Comparison of ENCODE assay signal across 18 cellular contexts in the genomic region with DNA sequence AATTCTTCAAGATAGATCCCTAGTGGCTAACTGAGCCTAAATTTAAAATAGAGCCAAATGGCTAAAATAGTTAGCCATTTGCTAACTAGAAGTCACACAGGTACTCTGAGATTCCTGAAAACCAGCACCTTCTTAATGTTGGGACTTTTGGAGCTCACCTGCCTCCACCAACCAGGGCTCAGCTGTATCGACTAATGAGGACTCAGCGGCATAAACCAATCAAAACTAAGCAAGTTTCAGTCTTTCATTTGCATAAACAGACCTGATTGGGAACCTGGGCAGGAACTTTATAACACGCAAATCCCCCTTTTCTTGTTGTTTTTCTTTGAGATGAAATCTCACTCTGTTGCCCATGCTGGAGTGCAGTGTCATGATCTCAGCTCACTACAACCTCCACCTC. TPM values are rescaled to one million over a fixed set of nuclear protein-coding genes. Genes with fewer than 3 reads are reported as not detected.
DNase-seq lines count a peak whose midpoint lies in the region; ATAC-seq lines count a peak whose summit lies in the region.
"Had no signal": no experiment of that assay in that cellular context is flagged by ENCODE, and none has a peak within 500 bp of the region (broad histone marks: within the 10 kb centered on the region; RNA-seq: fewer than 3 reads in every experiment).

No MANE protein-coding gene starts in this region.

- H3K4me3 Mint-ChIP-seq in activated T-helper 17 cell treated with anti-CD3 and anti-CD28 coated beads, Interleukin-2, amount 50 U/mL, for 72 hours: peak overlapping the region; percentile 42

- no peaks in the 10 kb centered on the region for H3K79me1 ChIP-seq in mesendoderm (ENCODE audit: low read length)

- H3K27ac Mint-ChIP-seq in activated T-helper 17 cell treated with anti-CD3 and anti-CD28 coated beads, Interleukin-2, amount 50 U/mL, for 72 hours: peak overlapping the region; percentile 69

- in situ Hi-C loops in Caki2 (cut with HindIII; ENCODE audit: low pct_unique_long_range_greater_than_20kb, low sequenced_read_pairs): no loop called here

- H3K4me2 ChIP-seq in mesendoderm (ENCODE audit: low read length): no peak overlapping the region

- H3K27me3 Mint-ChIP-seq in activated T-helper 17 cell treated with anti-CD3 and anti-CD28 coated beads, Interleukin-2, amount 50 U/mL, for 72 hours: no peaks in the 10 kb centered on the region

- no peak overlapping the region for H2BK5ac ChIP-seq in mesendoderm (ENCODE audit: low read length)

- peaks cover 2% of the 10 kb centered on the region for H3K4me1 ChIP-seq in mesendoderm (ENCODE audit: control insufficient read depth, low read depth, low read length)
- H3K4me1 ChIP-seq: HAP-1 had no signal

- H3K9ac ChIP-seq in mesendoderm (ENCODE audit: low read length): no peak overlapping the region

- H3K4me3 ChIP-seq in mesendoderm (ENCODE audit: low read length): no peak overlapping the region
- H3K4me3 ChIP-seq: GM12878, HAP-1 had no signal

- peaks cover 8% of the 10 kb centered on the region for H3K4me1 Mint-ChIP-seq in activated T-helper 17 cell treated with anti-CD3 and anti-CD28 coated beads, Interleukin-2, amount 50 U/mL, for 72 hours

- no peak overlapping the region for H3K23ac ChIP-seq in mesendoderm (ENCODE audit: low read length)

- WGBS in mesendoderm (ENCODE audit: extremely low coverage, insufficient coverage, low lambda C conversion rate): no CpG with 5 or more reads among the region's 3 CpGs

- H2BK15ac ChIP-seq in mesendoderm (replicated peaks; ENCODE audit: low read depth): no peak overlapping the region

- H3K79me2 ChIP-seq in mesendoderm (ENCODE audit: control insufficient read depth, insufficient read depth, low read length): no peaks in the 10 kb centered on the region

- no peak overlapping the region for H3K18ac ChIP-seq in mesendoderm (ENCODE audit: low read length)

- H3K36me3 Mint-ChIP-seq in activated T-helper 17 cell treated with anti-CD3 and anti-CD28 coated beads, Interleukin-2, amount 50 U/mL, for 72 hours (ENCODE audit: low read depth): peaks cover under 1% of the 10 kb centered on the region
- H3K36me3 Mint-ChIP-seq: CD14-positive monocyte had no signal

- no peak for ATAC-seq in activated T-helper 17 cell treated with anti-CD3 and anti-CD28 coated beads, Interleukin-2, amount 50 U/mL, for 72 hours (replicated peaks)
- no peak for ATAC-seq in HG03159 (IDR thresholded peaks at IDR 0.05; ENCODE audit: unreplicated experiment)
- ATAC-seq in HG02610 (IDR thresholded peaks at IDR 0.05; ENCODE audit: unreplicated experiment): no peak
- ATAC-seq: GM12878 had no signal

- no peak overlapping the region for H2BK120ac ChIP-seq in mesendoderm (ENCODE audit: low read depth, low read length)

- H3K56ac ChIP-seq in mesendoderm (ENCODE audit: low read length): peak overlapping the region; percentile 8

- H3K27me3 ChIP-seq in mesendoderm (ENCODE audit: insufficient read depth, low read length, poor library complexity): no peaks in the 10 kb centered on the region

- no peak overlapping the region for H4K5ac ChIP-seq in mesendoderm (ENCODE audit: low read length)

- H3K4ac ChIP-seq in mesendoderm (ENCODE audit: low read depth, low read length): peak overlapping the region; percentile 46

- DNase-seq in activated effector memory CD4-positive, alpha-beta T cell treated with anti-CD3 and anti-CD28 coated beads, Interleukin-2, amount 50 U/mL, for 16 hours: peak; percentile 53
- DNase-seq in activated effector memory CD4-positive, alpha-beta T cell treated with Interleukin-2 at 50 U/mL for 16 hours: no peak
- DNase-seq in Caki2 (ENCODE audit: low read depth) (peak; percentile 17), mesendoderm (no peak), GF-D8 (lab: John Stamatoyannopoulos, UW) (no peak)
- DNase-seq: DMS79 treated with DMSO at 0.1 percent for 48 hours, NCI-H187 treated with DMSO at 0.1 percent for 48 hours, NCI-H446, NCI-H69, RPMI8226 had no signal

- no peak overlapping the region for H2AK5ac ChIP-seq in mesendoderm (ENCODE audit: low read length)

- H3K9me3 Mint-ChIP-seq in activated T-helper 17 cell treated with anti-CD3 and anti-CD28 coated beads, Interleukin-2, amount 50 U/mL, for 72 hours: no peaks in the 10 kb centered on the region

- H4K8ac ChIP-seq in mesendoderm (ENCODE audit: low read depth, low read length): no peak overlapping the region

- no peak overlapping the region for H3K27ac ChIP-seq in mesendoderm (ENCODE audit: low read depth, low read length)

- H3K36me3 ChIP-seq in mesendoderm (ENCODE audit: control insufficient read depth, insufficient read depth, low read length): no peaks in the 10 kb centered on the region
- H3K36me3 ChIP-seq: HAP-1 had no signal

RNA-seq across cellular contexts. Expression of gene TNFRSF9, which starts 28.5 kb away (rescaled TPM):
- total RNA-seq in Caki2 (2014; rRNA removed; shearing (Covaris generic); ENCODE audit: low replicate concordance): 0.35 and 0.41 TPM in 2 replicates
- total RNA-seq in activated T-helper 17 cell treated with anti-CD3 and anti-CD28 coated beads, Interleukin-2, amount 50 U/mL, for 72 hours: 10 to 100 TPM; 22.2 to 40.8 TPM
- 0.07 TPM for polyA plus RNA-seq in mesendoderm (2013, experiment 1 of 2)
- polyA plus RNA-seq in mesendoderm (2013, experiment 2 of 2): 0.07 TPM
- total RNA-seq: OCI-LY7 had no signal

RNA-seq across cellular contexts. Expression of gene PARK7, which starts 49.4 kb away (rescaled TPM):
- 173 and 211 TPM in 2 replicates for total RNA-seq in Caki2 (2014; rRNA removed; shearing (Covaris generic); ENCODE audit: low replicate concordance)
- 100 to 1,000 TPM; 262 to 416 TPM for total RNA-seq in activated T-helper 17 cell treated with anti-CD3 and anti-CD28 coated beads, Interleukin-2, amount 50 U/mL, for 72 hours
- 277 TPM for polyA plus RNA-seq in mesendoderm (2013, experiment 1 of 2)
- 273 TPM for polyA plus RNA-seq in mesendoderm (2013, experiment 2 of 2)

RNA-seq across cellular contexts. Expression of gene UTS2, which starts 59.3 kb away (rescaled TPM):
- total RNA-seq in Caki2 (2014; rRNA removed; shearing (Covaris generic); ENCODE audit: low replicate concordance): not detected in 2 replicates
- total RNA-seq in activated T-helper 17 cell treated with anti-CD3 and anti-CD28 coated beads, Interleukin-2, amount 50 U/mL, for 72 hours: under 1 TPM in 1 of 2 donors, not detected in 1; 0.58 TPM
- 0.07 TPM for polyA plus RNA-seq in mesendoderm (2013, experiment 1 of 2)
- 0.21 TPM for polyA plus RNA-seq in mesendoderm (2013, experiment 2 of 2)
- total RNA-seq: G401, GM12878, OCI-LY7 had no signal
- polyA plus RNA-seq: GM12878 had no signal

Comparison
In these comparisons a context has a peak if more than half of its experiments do, and no peak if none do; other contexts are left out.
1. DNase-seq: peak in activated effector memory CD4-positive, alpha-beta T cell treated with anti-CD3 and anti-CD28 coated beads, Interleukin-2, amount 50 U/mL, for 16 hours (single experiment) and Caki2 (single experiment); none in activated effector memory CD4-positive, alpha-beta T cell treated with Interleukin-2 at 50 U/mL for 16 hours (single experiment), mesendoderm (single experiment) and GF-D8 (single experiment).
2. RNA of gene TNFRSF9, which starts 28.5 kb away (total RNA-seq): 22.2 to 40.8 TPM in activated T-helper 17 cell treated with anti-CD3 and anti-CD28 coated beads, Interleukin-2, amount 50 U/mL, for 72 hours; 0.35 to 0.41 TPM in Caki2; every median in the first group is over 10 times any median in the second.